In genomic region chr1:72777918-72778317, GRCh38 we compare ENCODE assay signal across 1 cellular context.
TF ChIP-seq lines count a peak whose summit lies in the region.

No MANE protein-coding gene starts in this region.

TF ChIP-seq in GM23338, 12 proteins besides CTCF, POLR2A, EP300 and RAD21:
- TF ChIP-seq ZNF114 (CRISPR knock-in tag; IDR thresholded peaks at IDR 0.05) (no peak), CREB1 (CRISPR knock-in tag; IDR thresholded peaks at IDR 0.05; ENCODE audit: low read depth) (no peak), EZH2 (IDR thresholded peaks at IDR 0.05; ENCODE audit: low read depth, unreplicated experiment) (no peak), EZH2phosphoT487 (IDR thresholded peaks at IDR 0.05; ENCODE audit: unreplicated experiment) (no peak), STAT1 (IDR thresholded peaks at IDR 0.05; ENCODE audit: unreplicated experiment) (no peak), NANOG (IDR thresholded peaks at IDR 0.05; ENCODE audit: borderline replicate concordance) (no peak), ZNF331 (CRISPR knock-in tag; IDR thresholded peaks at IDR 0.05; ENCODE audit: low read depth) (no peak), JUNB (IDR thresholded peaks at IDR 0.05; ENCODE audit: unreplicated experiment) (no peak), ETS1 (IDR thresholded peaks at IDR 0.05) (no peak), ZNF462 (CRISPR knock-in tag; IDR thresholded peaks at IDR 0.05) (no peak), POLR2AphosphoS5 (IDR thresholded peaks at IDR 0.05; ENCODE audit: low read depth) (no peak), REST (IDR thresholded peaks at IDR 0.05; ENCODE audit: unreplicated experiment) (no peak)
